Comparison of ENCODE assay signal across 18 cellular contexts in the genomic region with DNA sequence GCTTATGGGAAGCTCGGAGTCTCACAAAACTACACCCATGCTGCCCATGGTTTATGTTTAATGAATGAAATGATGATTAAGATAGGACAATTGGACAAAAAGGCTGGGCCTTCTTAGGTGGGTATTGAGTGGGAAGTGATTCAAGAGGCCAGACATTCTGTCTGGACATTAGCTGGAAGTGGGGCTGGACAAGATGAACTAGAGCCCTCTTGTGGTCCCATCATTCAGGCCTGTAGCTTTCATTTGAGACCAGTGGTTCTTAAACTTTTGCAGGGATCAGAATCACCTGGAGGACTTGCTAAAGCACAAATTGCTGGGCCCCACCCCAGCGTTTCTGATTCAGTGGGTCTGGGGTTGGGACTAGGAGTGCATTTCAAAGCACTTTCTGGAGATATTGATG.
DNase-seq lines count a peak whose midpoint lies in the region; ATAC-seq and TF ChIP-seq lines count a peak whose summit lies in the region.
"Had no signal": no experiment of that assay in that cellular context is flagged by ENCODE, and none has a peak within 500 bp of the region (broad histone marks: within the 10 kb centered on the region; RNA-seq: fewer than 3 reads in every experiment).

No MANE protein-coding gene starts in this region.

- peaks cover 30% of the 10 kb centered on the region for H3K9me3 Mint-ChIP-seq in mesothelial cell of epicardium
- H3K9me3 Mint-ChIP-seq: activated naive CD4-positive, alpha-beta T cell treated with anti-CD3 and anti-CD28 coated beads, Interleukin-2, amount 50 U/mL, for 24 hours had no signal

- no peaks in the 10 kb centered on the region for H3K27me3 Mint-ChIP-seq in mesothelial cell of epicardium (ENCODE audit: low read depth)
- H3K27me3 Mint-ChIP-seq: activated CD4-positive, alpha-beta T cell treated with anti-CD3 and anti-CD28 coated beads, Interleukin-2, amount 10 ng/mL, durations not matched to agents 24 days and 14 days had no signal

- DNase-seq in ELR (ENCODE audit: low read depth) = peak; percentile 3
- peak; percentile 3 for DNase-seq in NB4 (ENCODE audit: low read depth)
- DNase-seq in cerebellar cortex (ENCODE audit: low spot score) = peak; percentile 27
- peak; percentile 11 for DNase-seq in medulla oblongata (ENCODE audit: extremely low spot score)
- DNase-seq in mesothelial cell of epicardium (ENCODE audit: low spot score in 2 of 2, unreplicated experiment in 2 of 2) = no peak
- DNase-seq in ACHN = no peak
- DNase-seq: activated CD4-positive, alpha-beta T cell treated with anti-CD3 and anti-CD28 coated beads, Interleukin-2, amount 10 ng/mL, durations not matched to agents 24 days and 14 days; CD4-positive, alpha-beta memory T cell; central memory CD4-positive, alpha-beta T cell; GDM1; head of caudate nucleus; Karpas-422; kidney; NCI-H1694 treated with DMSO at 0.1 percent for 48 hours; NCI-H510A treated with DMSO at 0.1 percent for 48 hours had no signal

- H3K27ac Mint-ChIP-seq in mesothelial cell of epicardium = no peak overlapping the region
- H3K27ac Mint-ChIP-seq: activated CD4-positive, alpha-beta T cell treated with anti-CD3 and anti-CD28 coated beads, Interleukin-2, amount 10 ng/mL, durations not matched to agents 24 days and 14 days; activated naive CD4-positive, alpha-beta T cell treated with anti-CD3 and anti-CD28 coated beads, Interleukin-2, amount 50 U/mL, for 24 hours; CD4-positive, alpha-beta memory T cell had no signal

- TF ChIP-seq POLR2A in NB4 (IDR thresholded peaks at IDR 0.05; ENCODE audit: extremely low read depth, insufficient read length) = no peak

- in situ Hi-C loops in ACHN (cut with HindIII; ENCODE audit: low pct_ligation_motif_present, low pct_unique_long_range_greater_than_20kb, low sequenced_read_pairs) = no loop called here

- no peak for TF ChIP-seq CTCF in NB4 (IDR thresholded peaks at IDR 0.05; ENCODE audit: low read depth, low read length)
- TF ChIP-seq CTCF in mesothelial cell of epicardium (IDR thresholded peaks at IDR 0.05; ENCODE audit: unreplicated experiment) = no peak

- peaks cover 17% of the 10 kb centered on the region for H3K36me3 Mint-ChIP-seq in mesothelial cell of epicardium

- no peak overlapping the region for H3K4me3 ChIP-seq in NB4 (ENCODE audit: low read depth, low read length)

- H3K4me1 Mint-ChIP-seq in mesothelial cell of epicardium = no peaks in the 10 kb centered on the region
- H3K4me1 Mint-ChIP-seq: activated CD4-positive, alpha-beta T cell treated with anti-CD3 and anti-CD28 coated beads, Interleukin-2, amount 10 ng/mL, durations not matched to agents 24 days and 14 days; activated naive CD4-positive, alpha-beta T cell treated with anti-CD3 and anti-CD28 coated beads, Interleukin-2, amount 50 U/mL, for 24 hours; CD4-positive, alpha-beta memory T cell had no signal

- H3K4me3 Mint-ChIP-seq in mesothelial cell of epicardium = no peak overlapping the region
- H3K4me3 Mint-ChIP-seq: activated CD4-positive, alpha-beta T cell treated with anti-CD3 and anti-CD28 coated beads, Interleukin-2, amount 10 ng/mL, durations not matched to agents 24 days and 14 days; activated naive CD4-positive, alpha-beta T cell treated with anti-CD3 and anti-CD28 coated beads, Interleukin-2, amount 50 U/mL, for 24 hours; CD4-positive, alpha-beta memory T cell had no signal

- no peak for ATAC-seq in GM19455 (IDR thresholded peaks at IDR 0.05; ENCODE audit: unreplicated experiment)
- no peak for ATAC-seq in GM18519 (IDR thresholded peaks at IDR 0.05; ENCODE audit: low FRiP score, unreplicated experiment)

Comparison
In these comparisons a context has a peak if more than half of its experiments do, and no peak if none do; other contexts are left out.
1. DNase-seq: peak in ELR (single experiment), NB4 (single experiment), cerebellar cortex (single experiment) and medulla oblongata (single experiment); none in mesothelial cell of epicardium (0 of 2) and ACHN (single experiment).